Comparison of ENCODE assay signal across 22 cellular contexts in the genomic region with DNA sequence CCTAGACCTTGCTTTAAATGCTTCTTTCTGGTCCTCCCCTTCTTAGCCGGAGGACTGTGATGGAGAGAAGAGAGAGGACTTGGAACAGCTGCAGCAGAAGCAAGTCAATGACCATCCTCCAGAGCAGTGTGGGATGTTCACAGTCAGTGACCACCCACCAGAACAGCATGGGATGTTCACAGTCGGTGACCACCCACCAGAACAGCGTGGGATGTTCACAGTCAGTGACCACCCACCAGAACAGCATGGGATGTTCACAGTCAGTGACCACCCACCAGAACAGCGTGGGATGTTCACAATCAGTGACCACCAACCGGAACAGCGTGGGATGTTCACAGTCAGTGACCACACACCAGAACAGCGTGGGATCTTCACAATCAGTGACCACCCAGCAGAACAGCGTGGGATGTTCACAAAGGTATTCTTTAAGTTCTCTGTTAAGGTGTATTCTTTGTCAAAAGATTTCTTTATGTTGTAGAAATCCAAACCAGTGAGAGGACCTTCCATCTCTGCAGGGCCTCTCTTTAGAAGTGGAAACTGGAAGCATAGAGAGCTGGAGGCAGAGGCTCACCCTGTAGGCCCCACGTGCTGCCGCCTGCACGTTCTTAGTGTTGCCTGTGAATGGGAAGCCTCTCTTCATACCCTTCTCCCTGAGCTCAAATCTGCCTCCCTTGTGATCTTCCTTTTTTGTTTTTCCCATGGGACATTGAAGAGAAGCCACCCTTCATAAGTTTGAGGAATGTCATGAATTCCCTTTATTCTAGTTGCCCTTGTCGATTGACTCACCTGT. TPM values are rescaled to one million over a fixed set of nuclear protein-coding genes. Genes with fewer than 3 reads are reported as not detected.
DNase-seq lines count a peak whose midpoint lies in the region; ATAC-seq and TF ChIP-seq lines count a peak whose summit lies in the region.
"Had no signal": no experiment of that assay in that cellular context is flagged by ENCODE, and none has a peak within 500 bp of the region (broad histone marks: within the 10 kb centered on the region; RNA-seq: fewer than 3 reads in every experiment).

No MANE protein-coding gene starts in this region.

- no peak overlapping the region for H3K4me3 Mint-ChIP-seq in nephron progenitor cell
- H3K4me3 Mint-ChIP-seq: CD4-positive, CD25-positive, alpha-beta regulatory T cell; H9; IgD-negative memory B cell had no signal

- intact Hi-C loops in aorta (cut with DNase I), result no loop called here

- H3K36me3 ChIP-seq in SJCRH30 (peaks cover 62% of the 10 kb centered on the region), aorta (ENCODE audit: control insufficient read depth in 1 of 2, insufficient read depth in 2 of 2, low read length in 1 of 2) (peaks cover 3 to 6% of the 10 kb centered on the region in 2 donors)

- peaks cover 4% of the 10 kb centered on the region for H3K4me1 Mint-ChIP-seq in nephron progenitor cell
- H3K4me1 Mint-ChIP-seq: H9 had no signal

- H3K9me3 ChIP-seq in SJCRH30 (replicated peaks), result no peaks in the 10 kb centered on the region
- no peaks in the 10 kb centered on the region for H3K9me3 ChIP-seq in aorta (ENCODE audit: control insufficient read depth, low read length)
- H3K9me3 ChIP-seq: BE2C had no signal

- ATAC-seq in aorta (ENCODE audit: low FRiP score), result no peak
- no peak for ATAC-seq in GM19452 (IDR thresholded peaks at IDR 0.05; ENCODE audit: unreplicated experiment)
- no peak for ATAC-seq in HG02678 (IDR thresholded peaks at IDR 0.05; ENCODE audit: unreplicated experiment)
- ATAC-seq in GM21423 (IDR thresholded peaks at IDR 0.05; ENCODE audit: unreplicated experiment), result no peak

- WGBS in aorta, 2 donors, result 91 to 95% methylated on average over 12 of the region's 12 CpGs

- peak overlapping the region; percentile 5 for H3K27ac Mint-ChIP-seq in nephron progenitor cell
- H3K27ac Mint-ChIP-seq: CD4-positive, CD25-positive, alpha-beta regulatory T cell; IgD-negative memory B cell had no signal

- DNase-seq in SJCRH30 (peak; percentile 20 to 39), caudate nucleus (lab: John Stamatoyannopoulos, UW) (peak in 4 of 61 donors; percentile 10 to 30 (median 20)), nephron progenitor cell (no peak), aorta (peak; percentile 8 to 19)
- DNase-seq: BE2C; CD4-positive, CD25-positive, alpha-beta regulatory T cell; EL; GF-D8; GM23248; H9; NCI-H1105; NCI-H146; NCI-H2029; NCI-H2227 treated with DMSO at 0.1 percent for 48 hours; NCI-H510A treated with DMSO at 0.1 percent for 48 hours; NCI-H748 treated with DMSO at 0.1 percent for 48 hours; NK-92 treated with Interleukin-12 subunit alpha and Interleukin-12 subunit beta, amount 100 ng/mL, for 24 hours; SIG-M5 had no signal

- no peak for TF ChIP-seq CTCF in nephron progenitor cell (IDR thresholded peaks at IDR 0.05)

- peaks cover 63% of the 10 kb centered on the region for H3K36me3 Mint-ChIP-seq in nephron progenitor cell (ENCODE audit: low read depth)

- H3K4me3 ChIP-seq in SJCRH30 (no peak overlapping the region), aorta (ENCODE audit: low read length in 2 of 2) (no peak overlapping the region)
- H3K4me3 ChIP-seq: GM23248 had no signal

- H3K9me3 Mint-ChIP-seq in nephron progenitor cell, result no peaks in the 10 kb centered on the region
- H3K9me3 Mint-ChIP-seq: CD4-positive, CD25-positive, alpha-beta regulatory T cell; H9; IgD-negative memory B cell had no signal

- H3K4me1 ChIP-seq in SJCRH30, result no peaks in the 10 kb centered on the region
- H3K4me1 ChIP-seq in aorta (ENCODE audit: control insufficient read depth in 1 of 2, insufficient read depth in 2 of 2, low read length in 2 of 2), result no peaks in the 10 kb centered on the region
- H3K4me1 ChIP-seq: BE2C had no signal

- no peaks in the 10 kb centered on the region for H3K27me3 Mint-ChIP-seq in nephron progenitor cell (ENCODE audit: low read depth, poor library complexity)
- H3K27me3 Mint-ChIP-seq: CD4-positive, CD25-positive, alpha-beta regulatory T cell; IgD-negative memory B cell had no signal

- no peaks in the 10 kb centered on the region for H3K27me3 ChIP-seq in SJCRH30
- no peaks in the 10 kb centered on the region for H3K27me3 ChIP-seq in aorta (ENCODE audit: control insufficient read depth in 1 of 2, insufficient read depth in 2 of 2, low read length in 1 of 2)
- H3K27me3 ChIP-seq: BE2C had no signal

- no peak overlapping the region for H3K27ac ChIP-seq in SJCRH30
- H3K27ac ChIP-seq in caudate nucleus (ENCODE audit: low read depth, low read length), result peak overlapping the region; percentile 52
- no peak overlapping the region for H3K27ac ChIP-seq in aorta (ENCODE audit: low read depth in 1 of 2, low read length in 2 of 2)
- H3K27ac ChIP-seq: GM23248 had no signal

RNA-seq across cellular contexts. Expression of gene PCNT, which starts 10.6 kb away (rescaled TPM):
- total RNA-seq in SJCRH30 (2014; rRNA removed; shearing (Covaris generic)), result 21.7 and 35.7 TPM in 2 replicates
- total RNA-seq in aorta, result 10 to 100 TPM; 30.7 to 33.0 TPM
- 10 to 100 TPM in 1 of 2 donors, 1 to 10 TPM in 1; 6.4 to 21.6 TPM for polyA plus RNA-seq in aorta

RNA-seq across cellular contexts. Expression of gene C21orf58, which starts 10.9 kb away (rescaled TPM):
- total RNA-seq in SJCRH30 (2014; rRNA removed; shearing (Covaris generic)), result 33.0 and 40.7 TPM in 2 replicates
- 1 to 10 TPM in 1 of 2 donors, under 1 TPM in 1; 0.81 to 3.7 TPM for total RNA-seq in aorta
- 1 to 10 TPM in 1 of 2 donors, under 1 TPM in 1; 0.38 to 2.5 TPM for polyA plus RNA-seq in aorta

RNA-seq across cellular contexts. Expression of gene YBEY, which starts 48.4 kb away (rescaled TPM):
- total RNA-seq in SJCRH30 (2014; rRNA removed; shearing (Covaris generic)), result 16.1 and 16.4 TPM in 2 replicates
- total RNA-seq in aorta, result 10 to 100 TPM in 1 of 2 donors, 1 to 10 TPM in 1; 7.7 to 11.3 TPM
- polyA plus RNA-seq in aorta, result 10 to 100 TPM; 15.7 to 16.7 TPM

RNA-seq across cellular contexts. Expression of gene MCM3AP, which starts 49.1 kb away (rescaled TPM):
- 39.8 and 49.2 TPM in 2 replicates for total RNA-seq in SJCRH30 (2014; rRNA removed; shearing (Covaris generic))
- total RNA-seq in aorta, result 100 to 1,000 TPM in 1 of 2 donors, 10 to 100 TPM in 1; 73.0 to 111 TPM
- polyA plus RNA-seq in aorta, result 10 to 100 TPM; 14.7 to 61.1 TPM
